In the genomic region with DNA sequence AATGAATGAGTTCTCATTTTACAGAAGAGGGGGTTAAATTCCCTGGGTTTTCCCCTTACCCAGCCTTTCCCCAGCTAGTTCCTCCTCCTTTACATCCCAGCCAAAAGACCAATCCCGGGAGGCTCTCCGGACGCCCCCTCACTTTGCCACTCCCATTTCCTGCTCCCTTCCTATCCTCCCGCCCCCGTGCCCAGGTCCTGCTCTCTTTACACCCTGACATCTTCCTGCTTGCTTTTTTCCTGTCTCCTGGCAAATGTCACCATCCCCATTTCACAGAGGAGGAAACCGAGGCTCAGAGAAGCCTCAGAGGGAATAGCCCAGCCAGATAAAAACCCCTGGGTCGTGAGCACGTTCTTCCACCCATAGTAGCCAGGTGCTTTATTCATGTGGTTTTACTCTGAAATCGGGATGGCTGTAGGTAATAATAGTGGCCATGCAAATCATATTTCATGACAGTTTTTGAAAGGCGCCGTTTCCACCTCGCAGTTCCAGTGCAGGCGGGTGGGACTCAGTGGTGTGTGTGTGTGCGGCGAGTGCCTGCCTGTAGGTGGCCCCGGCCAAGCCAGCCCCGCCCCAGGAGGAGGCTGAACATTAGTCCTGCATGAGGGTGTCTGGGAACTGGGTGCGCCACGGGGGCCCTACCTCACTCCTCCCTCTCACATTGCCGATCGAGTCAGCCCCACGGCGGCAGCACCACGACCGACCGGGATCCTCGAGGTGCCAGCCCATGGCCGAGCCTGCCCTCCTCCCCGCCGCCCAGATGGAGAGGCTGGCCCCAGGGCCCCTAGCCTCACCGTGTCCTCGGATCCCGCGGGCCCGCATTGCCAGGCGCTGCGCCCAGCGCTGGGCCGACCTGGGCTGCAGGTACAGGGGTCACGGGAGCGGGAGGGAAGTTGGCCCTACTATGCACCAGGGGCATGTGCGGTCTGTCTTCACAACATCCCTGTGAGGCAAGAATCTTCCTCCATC, we compare ENCODE assay signal across 8 cellular contexts. TPM values are rescaled to one million over a fixed set of nuclear protein-coding genes. Genes with fewer than 3 reads are reported as not detected.
DNase-seq lines count a peak whose midpoint lies in the region; ATAC-seq and TF ChIP-seq lines count a peak whose summit lies in the region.

A gene (plus strand): TSS at position 594 of the 969 bp plus-strand sequence.

- POLR2A ChIA-PET in RWPE1 (lab: Yijun Ruan, JAX; ENCODE audit: low non-redundant PET): interaction anchor here (0.6 kb wide), 1 partner anchor 138 kb away, joined by 5 read pairs; no protein-coding TSS in a partner anchor
- POLR2A ChIA-PET in CD4-positive, alpha-beta T cell (lab: Charles Lee): no interaction called here

- H3K4me1 ChIP-seq in skeletal muscle satellite cell (ENCODE audit: control insufficient read depth, insufficient read depth, low read length): peaks cover 6% of the 10 kb centered on the region

- H3K4me3 Mint-ChIP-seq in CD4-positive, alpha-beta T cell: no peak within 1 kb of the TSS

- H3K27ac Mint-ChIP-seq in CD4-positive, alpha-beta T cell: no peak within 1 kb of the TSS

- peaks cover 65% of the 10 kb centered on the region for H3K27me3 ChIP-seq in skeletal muscle satellite cell (ENCODE audit: control insufficient read depth, insufficient read depth, low read length)
- H3K27me3 ChIP-seq in CD4-positive, alpha-beta T cell (ENCODE audit: control insufficient read depth, insufficient read depth, low read length): peaks cover 49% of the 10 kb centered on the region

- no peaks in the 10 kb centered on the region for H3K36me3 Mint-ChIP-seq in CD4-positive, alpha-beta T cell (ENCODE audit: low read depth)

- no peaks in the 10 kb centered on the region for H3K9me3 ChIP-seq in skeletal muscle satellite cell (replicated peaks; ENCODE audit: low read length)
- H3K9me3 ChIP-seq in CD4-positive, alpha-beta T cell (ENCODE audit: control insufficient read depth, low read length): no peaks in the 10 kb centered on the region

- H3K27me3 Mint-ChIP-seq in CD4-positive, alpha-beta T cell: peaks cover 67% of the 10 kb centered on the region

- peaks cover 6% of the 10 kb centered on the region for H3K4me1 Mint-ChIP-seq in CD4-positive, alpha-beta T cell (ENCODE audit: low read depth)

- ATAC-seq in CD4-positive, alpha-beta T cell (ENCODE audit: poor library complexity): no peak

- H3K36me3 ChIP-seq in skeletal muscle satellite cell (ENCODE audit: insufficient read depth, low read length): no peaks in the 10 kb centered on the region

- peak within 1 kb of the TSS; percentile 75 for H3K4me2 ChIP-seq in skeletal muscle satellite cell (ENCODE audit: low read length)

- H3K9me3 Mint-ChIP-seq in CD4-positive, alpha-beta T cell: no peaks in the 10 kb centered on the region

- intact Hi-C loops in CD4-positive, alpha-beta T cell (cut with DNase I, micrococcal nuclease): no loop called here

- TF ChIP-seq CTCF in RWPE1 (conservative IDR thresholded peaks at IDR 0.05; ENCODE audit: low read depth) (no peak), fibroblast of pulmonary artery (IDR thresholded peaks at IDR 0.05; ENCODE audit: low read length, missing control alignments) (peak; percentile 14)
- no peak for TF ChIP-seq CTCF in CD4-positive, alpha-beta T cell (IDR thresholded peaks at IDR 0.05)

- peak; percentile 11 to 20 for DNase-seq in activated CD4-positive, alpha-beta T cell treated with anti-CD3 and anti-CD28 coated beads, Interleukin-2, amount 50 U/mL, for 48 hours
- DNase-seq in activated CD4-positive, alpha-beta T cell treated with anti-CD3 and anti-CD28 coated beads for 4 hours: no peak
- DNase-seq in RWPE1 (ENCODE audit: low spot score): peak; percentile 80
- DNase-seq in fibroblast of pulmonary artery (ENCODE audit: low read depth): no peak
- DNase-seq in SIG-M5 treated with dmso at 0.1 percent for 504 hours (lab: John Stamatoyannopoulos, UW; ENCODE audit: unreplicated experiment): no peak
- DNase-seq in NCI-H510A (lab: John Stamatoyannopoulos, UW): no peak
- no peak for DNase-seq in CD4-positive, alpha-beta T cell

- H3K9ac ChIP-seq in skeletal muscle satellite cell (ENCODE audit: low read depth, low read length): no peak within 1 kb of the TSS

- CTCF ChIA-PET in RWPE1 (lab: Yijun Ruan, JAX): interaction anchor here (0.5 kb wide), 1 partner anchor 38 kb away, joined by 3 read pairs; no protein-coding TSS in a partner anchor
- CTCF ChIA-PET in CD4-positive, alpha-beta T cell (lab: Charles Lee): no interaction called here

- H3K4me3 ChIP-seq in fibroblast of pulmonary artery (replicated peaks; ENCODE audit: low read depth, low read length) (no peak within 1 kb of the TSS), skeletal muscle satellite cell (ENCODE audit: low read length) (peak within 1 kb of the TSS; percentile 56)

- H3K27ac ChIP-seq in RWPE1: no peak within 1 kb of the TSS
- H3K27ac ChIP-seq in CD4-positive, alpha-beta T cell (ENCODE audit: low read depth, low read length): no peak within 1 kb of the TSS

RNA-seq across cellular contexts. Expression of the gene that starts here (rescaled TPM):
- not detected in 2 replicates for total RNA-seq in skeletal muscle satellite cell (2012; rRNA removed)
- not detected for total RNA-seq in CD4-positive, alpha-beta T cell

Comparison
In these comparisons a context has a peak if more than half of its experiments do, and no peak if none do; other contexts are left out.
1. DNase-seq: peak in activated CD4-positive, alpha-beta T cell treated with anti-CD3 and anti-CD28 coated beads, Interleukin-2, amount 50 U/mL, for 48 hours (2 of 2) and RWPE1 (single experiment); none in activated CD4-positive, alpha-beta T cell treated with anti-CD3 and anti-CD28 coated beads for 4 hours (0 of 2), fibroblast of pulmonary artery (single experiment), SIG-M5 treated with dmso at 0.1 percent for 504 hours (single experiment), NCI-H510A (single experiment) and CD4-positive, alpha-beta T cell (0 of 10).